ENCODE assay signal across 17 cellular contexts in the genomic region with DNA sequence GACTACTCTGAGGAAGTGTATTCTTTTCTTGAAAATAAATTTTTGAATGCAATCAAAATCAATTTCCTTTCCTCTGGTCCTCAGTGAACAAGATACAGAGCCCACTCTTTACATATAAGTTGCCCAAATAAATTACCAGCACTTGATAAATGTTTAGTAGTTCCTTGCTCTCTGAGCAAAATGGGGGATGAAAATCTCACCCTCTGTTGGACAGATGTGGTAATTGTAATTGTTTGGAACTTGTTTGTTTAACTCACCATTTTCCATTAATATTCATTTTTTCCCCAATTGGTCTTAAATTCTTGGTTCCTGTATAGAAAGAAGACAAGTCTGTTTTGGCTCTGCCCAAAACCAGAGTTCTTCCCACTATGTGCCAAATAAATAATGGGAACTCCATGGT.
A peak's percentile ranks its signal among the peaks of the same experiment; 100 is the strongest.
DNase-seq lines count a peak whose midpoint lies in the region; ATAC-seq and TF ChIP-seq lines count a peak whose summit lies in the region.
"Had no signal": no experiment of that assay in that cellular context is flagged by ENCODE, and none has a peak within 500 bp of the region (broad histone marks: within the 10 kb centered on the region; RNA-seq: fewer than 3 reads in every experiment).

No MANE protein-coding gene starts in this region.

- no peak for DNase-seq in AG09319 (ENCODE audit: extremely low read depth, low read depth)
- DNase-seq in HT-29 (ENCODE audit: low spot score) = peak; percentile 10
- DNase-seq in amniotic epithelial cell (ENCODE audit: low read depth) = peak; percentile 20
- DNase-seq in glutamatergic neuron = no peak
- no peak for DNase-seq in natural killer cell
- DNase-seq in MV-4-11 (lab: John Stamatoyannopoulos, UW) = no peak
- DNase-seq in head of caudate nucleus = no peak
- DNase-seq: activated T-cell treated with anti-CD3 and anti-CD28 coated beads, Interleukin-2, amount 50 U/mL, for 24 hours; amniotic stem cell; effector memory CD8-positive, alpha-beta T cell; midbrain; NCI-H1930; stimulated activated CD4-positive, alpha-beta T cell treated with anti-CD3 and anti-CD28 coated beads, Interleukin-4, amount 100 ng/mL, for 1 hour; stimulated activated naive B cell treated with anti-CD40 and anti-IgM and Interleukin-4, amounts not matched to agents 10 μg/mL and 1 μg/mL and 100 μg/mL, for 72 hours had no signal

- TF ChIP-seq CTCF in AG09319 (IDR thresholded peaks at IDR 0.05; ENCODE audit: low read depth, low read length) (peak; percentile 16), glutamatergic neuron (IDR thresholded peaks at IDR 0.05; ENCODE audit: partially characterized antibody, unreplicated experiment) (peak; percentile 57), natural killer cell (IDR thresholded peaks at IDR 0.05) (no peak)

- intact Hi-C loops in natural killer cell (cut with micrococcal nuclease) = no loop called here
- intact Hi-C loops in head of caudate nucleus (cut with DNase I) = no loop called here

- no peak for ATAC-seq in HG03175 (IDR thresholded peaks at IDR 0.05; ENCODE audit: unreplicated experiment)
- no peak for ATAC-seq in natural killer cell
- ATAC-seq: effector memory CD8-positive, alpha-beta T cell; stimulated activated naive B cell treated with anti-CD40 and anti-IgM and Interleukin-4, amounts not matched to agents 10 μg/mL and 1 μg/mL and 100 μg/mL, for 72 hours had no signal

- H3K36me3 Mint-ChIP-seq in glutamatergic neuron (ENCODE audit: unreplicated experiment) (no peaks in the 10 kb centered on the region), natural killer cell (no peaks in the 10 kb centered on the region)
- H3K36me3 Mint-ChIP-seq: IgD-negative memory B cell; stimulated activated naive B cell treated with anti-CD40 and anti-IgM and Interleukin-4, amounts not matched to agents 10 μg/mL and 1 μg/mL and 100 μg/mL, for 72 hours had no signal

- no peaks in the 10 kb centered on the region for H3K4me1 Mint-ChIP-seq in glutamatergic neuron (ENCODE audit: low read depth, unreplicated experiment)
- H3K4me1 Mint-ChIP-seq in natural killer cell = no peaks in the 10 kb centered on the region
- H3K4me1 Mint-ChIP-seq: B cell; IgD-negative memory B cell; stimulated activated naive B cell treated with anti-CD40 and anti-IgM and Interleukin-4, amounts not matched to agents 10 μg/mL and 1 μg/mL and 100 μg/mL, for 72 hours had no signal

- no peaks in the 10 kb centered on the region for H3K9me3 Mint-ChIP-seq in glutamatergic neuron (ENCODE audit: unreplicated experiment)
- H3K9me3 Mint-ChIP-seq in natural killer cell = no peaks in the 10 kb centered on the region
- H3K9me3 Mint-ChIP-seq: activated T-cell treated with anti-CD3 and anti-CD28 coated beads, Interleukin-2, amount 50 U/mL, for 24 hours; effector memory CD8-positive, alpha-beta T cell; stimulated activated naive B cell treated with anti-CD40 and anti-IgM and Interleukin-4, amounts not matched to agents 10 μg/mL and 1 μg/mL and 100 μg/mL, for 72 hours had no signal

- H3K27ac Mint-ChIP-seq in glutamatergic neuron (ENCODE audit: unreplicated experiment) (no peak overlapping the region), natural killer cell (no peak overlapping the region)
- H3K27ac Mint-ChIP-seq: activated T-cell treated with anti-CD3 and anti-CD28 coated beads, Interleukin-2, amount 50 U/mL, for 24 hours; B cell; effector memory CD8-positive, alpha-beta T cell; IgD-negative memory B cell; stimulated activated naive B cell treated with anti-CD40 and anti-IgM and Interleukin-4, amounts not matched to agents 10 μg/mL and 1 μg/mL and 100 μg/mL, for 72 hours had no signal

- H3K4me3 Mint-ChIP-seq in glutamatergic neuron (ENCODE audit: unreplicated experiment) = no peak overlapping the region
- no peak overlapping the region for H3K4me3 Mint-ChIP-seq in natural killer cell
- H3K4me3 Mint-ChIP-seq: activated T-cell treated with anti-CD3 and anti-CD28 coated beads, Interleukin-2, amount 50 U/mL, for 24 hours; B cell; effector memory CD8-positive, alpha-beta T cell; IgD-negative memory B cell; stimulated activated naive B cell treated with anti-CD40 and anti-IgM and Interleukin-4, amounts not matched to agents 10 μg/mL and 1 μg/mL and 100 μg/mL, for 72 hours had no signal

- H3K27me3 Mint-ChIP-seq in glutamatergic neuron (ENCODE audit: unreplicated experiment) = peaks cover 1% of the 10 kb centered on the region
- no peaks in the 10 kb centered on the region for H3K27me3 Mint-ChIP-seq in natural killer cell (ENCODE audit: low read depth in 2 of 2)
- H3K27me3 Mint-ChIP-seq: B cell, IgD-negative memory B cell had no signal

Comparison
In these comparisons a context has a peak if more than half of its experiments do, and no peak if none do; other contexts are left out.
1. DNase-seq: peak in HT-29 (single experiment) and amniotic epithelial cell (single experiment); none in AG09319 (single experiment), glutamatergic neuron (single experiment), natural killer cell (single experiment), MV-4-11 (single experiment) and head of caudate nucleus (0 of 42).